Comparison of ENCODE assay signal across 1 cellular context in the genomic region with DNA sequence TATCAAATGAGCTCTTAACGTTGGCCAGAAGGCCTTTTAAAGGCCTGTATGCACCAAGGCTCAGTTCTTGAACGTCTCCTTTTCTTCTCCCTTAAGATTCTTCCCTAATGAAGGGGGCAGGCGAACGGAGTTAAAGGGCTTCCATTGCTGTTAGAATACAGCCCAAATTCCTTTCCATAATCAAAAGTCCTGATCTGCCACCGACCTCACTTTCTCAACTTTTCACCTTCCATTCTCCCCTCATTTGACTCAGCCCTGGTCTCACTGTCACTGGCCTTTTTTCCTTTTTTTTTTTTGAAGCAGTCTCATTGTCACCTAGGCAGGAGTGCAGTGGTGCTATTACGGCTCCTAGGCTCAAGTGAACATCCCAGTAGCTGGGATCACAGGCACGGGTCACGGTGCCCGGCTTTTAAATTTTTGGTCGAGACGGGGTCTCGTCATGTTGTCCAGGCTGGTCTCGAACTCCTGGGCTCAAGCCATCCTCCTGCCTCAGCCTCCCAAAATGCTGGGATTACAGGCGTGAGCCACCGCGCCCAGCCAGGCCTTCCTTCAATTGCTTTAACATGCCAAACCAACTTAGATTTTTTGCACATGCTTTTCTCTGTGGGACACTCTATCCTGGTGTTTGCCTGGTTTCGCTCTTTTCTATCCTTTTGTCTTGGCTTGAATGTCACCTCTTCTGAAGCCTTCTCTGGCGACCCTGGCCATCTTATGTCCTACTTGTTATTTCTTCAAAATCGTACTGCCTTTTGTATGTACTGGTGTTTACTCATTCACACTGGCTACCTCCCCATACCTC.
TF ChIP-seq lines count a peak whose summit lies in the region.

No MANE protein-coding gene starts in this region.

TF ChIP-seq in endothelial cell of umbilical vein, 7 proteins besides CTCF, POLR2A, EP300 and RAD21:
- TF ChIP-seq POLR2AphosphoS5 (IDR thresholded peaks at IDR 0.05; ENCODE audit: insufficient read depth, low read depth, low read length) (no peak), GATA2 (IDR thresholded peaks at IDR 0.05; ENCODE audit: insufficient read depth, insufficient read length, low read depth, low read length) (no peak), EZH2 (IDR thresholded peaks at IDR 0.05; ENCODE audit: borderline replicate concordance, low read depth, low read length, severe bottlenecking) (no peak)
TF ChIP-seq in endothelial cell of umbilical vein: peak in this region for 0.
